10 cellular contexts compared by ENCODE assay signal in the genomic region with DNA sequence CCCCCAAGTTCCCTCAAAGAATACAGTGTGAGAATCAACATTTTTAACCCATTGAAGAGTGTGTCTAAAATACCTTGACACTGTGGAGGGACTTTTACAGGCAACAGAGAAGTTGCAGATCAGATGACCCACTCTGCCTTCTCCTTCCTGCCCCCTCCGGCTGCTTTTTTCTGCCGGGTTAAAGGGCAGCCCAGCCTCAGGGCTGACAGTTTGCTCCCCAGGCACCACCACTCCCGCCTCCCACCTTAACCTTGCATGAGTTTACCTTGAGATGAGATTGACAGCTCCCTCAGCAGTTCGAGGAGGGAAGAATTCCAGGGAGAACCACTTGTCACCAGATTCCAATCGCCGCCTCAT. TPM values are rescaled to one million over a fixed set of nuclear protein-coding genes. Genes with fewer than 3 reads are reported as not detected.
A peak's percentile ranks its signal among the peaks of the same experiment; 100 is the strongest.
DNase-seq lines count a peak whose midpoint lies in the region; ATAC-seq, FAIRE-seq and TF ChIP-seq lines count a peak whose summit lies in the region.
"Had no signal": no experiment of that assay in that cellular context is flagged by ENCODE, and none has a peak within 500 bp of the region (broad histone marks: within the 10 kb centered on the region; RNA-seq: fewer than 3 reads in every experiment).

No MANE protein-coding gene starts in this region.

- H3K27me3 Mint-ChIP-seq in astrocyte (ENCODE audit: low read depth, unreplicated experiment) (no peaks in the 10 kb centered on the region), immature natural killer cell (ENCODE audit: low read depth in 3 of 3) (peaks cover 0 to 14% (median 7%) of the 10 kb centered on the region in 3 donors)
- H3K27me3 Mint-ChIP-seq in stimulated activated memory B cell treated with anti-CD40 and anti-IgM and Interleukin-4, amounts not matched to agents 10 μg/mL and 1 μg/mL and 100 μg/mL, for 72 hours: no peaks in the 10 kb centered on the region

- H3K9ac ChIP-seq in HUES48 (ENCODE audit: low read depth, low read length) (no peak overlapping the region), astrocyte (ENCODE audit: low read length) (peak overlapping the region; percentile 34)

- peak overlapping the region; percentile 74 for H3K27ac ChIP-seq in HUES48 (ENCODE audit: low read depth, low read length)
- no peak overlapping the region for H3K27ac ChIP-seq in astrocyte (ENCODE audit: low read depth, low read length)

- no peaks in the 10 kb centered on the region for H3K9me3 ChIP-seq in HUES48 (ENCODE audit: control insufficient read depth, insufficient read depth, low read length)
- no peaks in the 10 kb centered on the region for H3K9me3 ChIP-seq in astrocyte (ENCODE audit: insufficient read depth, low read depth, low read length)

- no peak for DNase-seq in astrocyte (ENCODE audit: low read depth)
- DNase-seq in immature natural killer cell: peak in 1 of 3 donors; percentile 20
- no peak for DNase-seq in effector CD8-positive, alpha-beta T cell (lab: John Stamatoyannopoulos, UW)
- DNase-seq in NCI-H2081 (lab: John Stamatoyannopoulos, UW): no peak

- no peak for FAIRE-seq in astrocyte (lab: Jason Lieb, UNC)
- FAIRE-seq: islet of Langerhans had no signal

- H3K9me3 Mint-ChIP-seq in astrocyte (ENCODE audit: unreplicated experiment) (no peaks in the 10 kb centered on the region), immature natural killer cell (no peaks in the 10 kb centered on the region)
- H3K9me3 Mint-ChIP-seq in stimulated activated memory B cell treated with anti-CD40 and anti-IgM and Interleukin-4, amounts not matched to agents 10 μg/mL and 1 μg/mL and 100 μg/mL, for 72 hours: no peaks in the 10 kb centered on the region

- H3K4me2 ChIP-seq in astrocyte (ENCODE audit: low read length): peak overlapping the region; percentile 90

- H3K4me1 ChIP-seq in HUES48 (ENCODE audit: control insufficient read depth, insufficient read depth, low read length) (peaks cover 33% of the 10 kb centered on the region), astrocyte (ENCODE audit: insufficient read depth, low read length) (peaks cover 44% of the 10 kb centered on the region)

- peaks cover 31% of the 10 kb centered on the region for H3K36me3 ChIP-seq in HUES48 (ENCODE audit: control insufficient read depth, insufficient read depth, low read length)
- no peaks in the 10 kb centered on the region for H3K36me3 ChIP-seq in astrocyte (ENCODE audit: insufficient read depth, low read length)

- H3K4me3 Mint-ChIP-seq in astrocyte (ENCODE audit: unreplicated experiment) (peak overlapping the region; percentile 83), immature natural killer cell (peak overlapping the region; percentile 91 to 100 (median 97))
- peak overlapping the region; percentile 87 for H3K4me3 Mint-ChIP-seq in stimulated activated memory B cell treated with anti-CD40 and anti-IgM and Interleukin-4, amounts not matched to agents 10 μg/mL and 1 μg/mL and 100 μg/mL, for 72 hours

- no peak for TF ChIP-seq CTCF in astrocyte (IDR thresholded peaks at IDR 0.05; ENCODE audit: insufficient read depth, low read depth, low read length)

- H3K36me3 Mint-ChIP-seq in astrocyte (ENCODE audit: low read depth, unreplicated experiment) (peaks cover 13% of the 10 kb centered on the region), immature natural killer cell (peaks cover 0 to 13% (median 0%) of the 10 kb centered on the region in 3 donors)
- peaks cover 48% of the 10 kb centered on the region for H3K36me3 Mint-ChIP-seq in stimulated activated memory B cell treated with anti-CD40 and anti-IgM and Interleukin-4, amounts not matched to agents 10 μg/mL and 1 μg/mL and 100 μg/mL, for 72 hours

- no peak for ATAC-seq in stimulated activated memory B cell treated with anti-CD40 and anti-IgM and Interleukin-4, amounts not matched to agents 10 μg/mL and 1 μg/mL and 100 μg/mL, for 72 hours
- no peak for ATAC-seq in HG03342 (IDR thresholded peaks at IDR 0.05; ENCODE audit: unreplicated experiment)
- ATAC-seq in GM21447 (IDR thresholded peaks at IDR 0.05; ENCODE audit: unreplicated experiment): no peak

- H3K4me1 Mint-ChIP-seq in astrocyte (ENCODE audit: low read depth, unreplicated experiment): peaks cover 28% of the 10 kb centered on the region
- H3K4me1 Mint-ChIP-seq in immature natural killer cell: peaks cover 60 to 64% of the 10 kb centered on the region in 2 donors
- H3K4me1 Mint-ChIP-seq in stimulated activated memory B cell treated with anti-CD40 and anti-IgM and Interleukin-4, amounts not matched to agents 10 μg/mL and 1 μg/mL and 100 μg/mL, for 72 hours: peaks cover 45% of the 10 kb centered on the region

- H3K27me3 ChIP-seq in HUES48 (ENCODE audit: control insufficient read depth, insufficient read depth, low read length) (no peaks in the 10 kb centered on the region), astrocyte (ENCODE audit: insufficient read depth, low read length) (no peaks in the 10 kb centered on the region)

- no peak overlapping the region for H3K27ac Mint-ChIP-seq in astrocyte (ENCODE audit: unreplicated experiment)
- H3K27ac Mint-ChIP-seq in immature natural killer cell: peak overlapping the region; percentile 84 to 99 (median 92)
- H3K27ac Mint-ChIP-seq in stimulated activated memory B cell treated with anti-CD40 and anti-IgM and Interleukin-4, amounts not matched to agents 10 μg/mL and 1 μg/mL and 100 μg/mL, for 72 hours: peak overlapping the region; percentile 92

- H3K4me3 ChIP-seq in HUES48 (ENCODE audit: low read depth, low read length): peak overlapping the region; percentile 63
- H3K4me3 ChIP-seq in astrocyte (ENCODE audit: insufficient read depth, low read depth, low read length): peak overlapping the region; percentile 53

- no peaks in the 10 kb centered on the region for H4K20me1 ChIP-seq in astrocyte (ENCODE audit: insufficient read depth, low read length)

- peak overlapping the region; percentile 31 for H2AFZ ChIP-seq in astrocyte (ENCODE audit: low read depth, low read length)

- peaks cover 16% of the 10 kb centered on the region for H3K79me2 ChIP-seq in astrocyte (ENCODE audit: insufficient read depth, low read length)

RNA-seq across cellular contexts. Expression of gene MTHFR, which starts 3.2 kb away (rescaled TPM):
- total RNA-seq in astrocyte: 11.5 and 13.0 TPM in 2 replicates
- 10 to 100 TPM in 1 of 3 donors, 1 to 10 TPM in 2; 5.0 to 15.2 (median 7.6) TPM for polyA plus RNA-seq in immature natural killer cell

RNA-seq across cellular contexts. Expression of gene CLCN6, which starts 3.4 kb away (rescaled TPM):
- total RNA-seq in astrocyte: 16.7 and 22.4 TPM in 2 replicates
- polyA plus RNA-seq in immature natural killer cell: 1 to 10 TPM; 1.1 to 3.6 (median 1.5) TPM

RNA-seq across cellular contexts. Expression of gene C1orf167, which starts 40.6 kb away (rescaled TPM):
- total RNA-seq in astrocyte: not detected in 2 replicates
- polyA plus RNA-seq in immature natural killer cell: 1 to 10 TPM in 1 of 3 donors, not detected in 2; 3.0 TPM
- total RNA-seq: LHCN-M2 had no signal

RNA-seq across cellular contexts. Expression of gene NPPA, which starts 45.0 kb away (rescaled TPM):
- total RNA-seq in astrocyte: not detected in 2 replicates
- not detected for polyA plus RNA-seq in immature natural killer cell
- total RNA-seq: LHCN-M2 had no signal

RNA-seq across cellular contexts. Expression of gene NPPB, which starts 56.2 kb away (rescaled TPM):
- total RNA-seq in astrocyte: 333 and 449 TPM in 2 replicates
- not detected for polyA plus RNA-seq in immature natural killer cell
- total RNA-seq: LHCN-M2 had no signal
